Comparison of ENCODE assay signal across 24 cellular contexts in genomic region chrX:5752831-5753230, GRCh38.
"Had no signal": no experiment of that assay in that cellular context is flagged by ENCODE, and none has a peak within 500 bp of the region (broad histone marks: within the 10 kb centered on the region; RNA-seq: fewer than 3 reads in every experiment).

No MANE protein-coding gene starts in this region.

- DNase-seq: stimulated activated CD4-positive, alpha-beta T cell treated with anti-CD3 and anti-CD28 coated beads, Interleukin-2, amount 100 ng/mL, for 48 hours; stimulated activated CD4-positive, alpha-beta T cell treated with anti-CD3 and anti-CD28 coated beads, Interleukin-4, amount 100 ng/mL, for 1 hour; stimulated activated CD4-positive, alpha-beta T cell treated with anti-CD3 and anti-CD28 coated beads, Interleukin-4, amount 100 ng/mL, for 24 hours; stimulated activated CD4-positive, alpha-beta T cell treated with anti-CD3 and anti-CD28 coated beads, Interleukin-4, amount 100 ng/mL, for 4 hours; stimulated activated CD8-positive, alpha-beta memory T cell treated with anti-CD3 and anti-CD28 coated beads, Interleukin-4, amount 100 ng/mL, for 48 hours; stimulated activated naive B cell treated with anti-CD40 and anti-IgM and Interleukin-4, amounts not matched to agents 10 μg/mL and 1 μg/mL and 100 μg/mL, for 72 hours; stimulated activated naive CD4-positive, alpha-beta T cell; stimulated activated naive CD4-positive, alpha-beta T cell treated with Interleukin-2 at 50 U/mL for 16 hours; stimulated activated naive CD8-positive, alpha-beta T cell treated with anti-CD3 and anti-CD28 coated beads, Interleukin-15, amount 100 ng/mL, for 72 hours; stimulated activated naive CD8-positive, alpha-beta T cell treated with anti-CD3 and anti-CD28 coated beads, Interleukin-15, Interleukin-2, amounts not matched to agents 100 U/mL and 50 U/mL, for 24 hours; stomach; substantia nigra; testis; thyroid gland; tibial artery; transverse colon; trophoblast cell; upper lobe of left lung; upper lobe of right lung; uterus had no signal

- H3K9me3 ChIP-seq: suprapubic skin, testis, thoracic aorta, thyroid gland, tibial artery, tibial nerve, transverse colon, upper lobe of left lung, upper lobe of right lung, uterus, vagina had no signal

- H3K27ac ChIP-seq: stomach, suprapubic skin, testis, thoracic aorta, thyroid gland, tibial artery, tibial nerve, transverse colon, upper lobe of left lung, upper lobe of right lung, uterus, vagina had no signal

- H3K4me1 ChIP-seq: stomach, suprapubic skin, testis, thyroid gland, tibial artery, tibial nerve, transverse colon, upper lobe of left lung, upper lobe of right lung, uterus, vagina had no signal

- H3K36me3 ChIP-seq: stomach, suprapubic skin, thoracic aorta, thyroid gland, tibial artery, tibial nerve, transverse colon, upper lobe of left lung, upper lobe of right lung, uterus, vagina had no signal

- H3K4me3 ChIP-seq: stomach, suprapubic skin, testis, thoracic aorta, thyroid gland, tibial artery, tibial nerve, transverse colon, upper lobe of left lung, upper lobe of right lung, uterus, vagina had no signal

- H3K27me3 ChIP-seq: stomach, suprapubic skin, testis, thyroid gland, tibial artery, tibial nerve, transverse colon, upper lobe of left lung, upper lobe of right lung, uterus, vagina had no signal
